In the genomic region with DNA sequence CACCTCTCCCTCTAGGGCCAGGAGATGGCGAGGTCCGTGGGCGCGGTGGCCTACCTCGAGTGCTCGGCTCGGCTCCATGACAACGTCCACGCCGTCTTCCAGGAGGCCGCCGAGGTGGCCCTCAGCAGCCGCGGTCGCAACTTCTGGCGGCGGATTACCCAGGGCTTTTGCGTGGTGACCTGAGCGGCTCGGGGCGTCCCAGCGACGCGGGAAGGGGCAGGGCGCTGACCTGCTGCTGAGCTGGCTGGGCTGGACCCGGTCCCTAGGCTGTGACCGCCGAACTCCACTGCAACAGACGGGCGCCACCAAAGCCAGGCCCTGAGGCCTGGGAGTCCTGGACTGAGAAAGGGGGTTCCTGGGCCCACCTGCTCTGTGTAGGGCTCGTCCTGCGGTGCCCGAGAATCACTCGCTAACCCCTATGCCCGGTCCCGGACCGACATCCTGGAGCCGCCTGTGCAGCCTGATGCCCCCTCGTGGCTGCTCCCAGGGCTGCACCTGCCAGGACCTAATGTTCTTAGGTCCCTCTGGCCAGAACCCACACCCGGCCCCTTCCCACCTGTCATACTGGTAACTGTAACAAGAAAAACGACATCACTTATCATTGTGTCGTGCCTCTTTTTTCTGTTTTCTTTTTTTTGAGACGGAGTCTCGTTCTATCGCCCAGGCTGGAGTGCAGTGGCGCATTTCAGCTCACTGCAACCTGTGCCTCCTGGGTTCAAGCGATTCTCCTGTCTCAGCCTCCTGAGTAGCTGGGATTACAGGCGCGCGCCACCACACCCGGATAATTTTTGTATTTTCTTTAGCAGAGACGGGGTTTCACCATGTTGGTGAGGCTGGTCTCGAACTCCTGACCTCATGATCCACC, we compare ENCODE assay signal across 8 cellular contexts. TPM values are rescaled to one million over a fixed set of nuclear protein-coding genes. Genes with fewer than 3 reads are reported as not detected.
DNase-seq lines count a peak whose midpoint lies in the region; ATAC-seq and TF ChIP-seq lines count a peak whose summit lies in the region.

No MANE protein-coding gene starts in this region.

- peak; percentile 58 for ATAC-seq in HG03280 (IDR thresholded peaks at IDR 0.05; ENCODE audit: unreplicated experiment)
- ATAC-seq in T-helper 17 cell: peak; percentile 92
- no peak for ATAC-seq in HG03159 (IDR thresholded peaks at IDR 0.05; ENCODE audit: unreplicated experiment)

- H4K20me1 ChIP-seq in BLaER1 (no peaks in the 10 kb centered on the region), hepatocyte (ENCODE audit: insufficient read depth, poor library complexity, severe bottlenecking) (no peaks in the 10 kb centered on the region)

- H3K4me3 ChIP-seq in BLaER1: no peak overlapping the region
- H3K4me3 ChIP-seq in hepatocyte: no peak overlapping the region
- peak overlapping the region; percentile 42 for H3K4me3 ChIP-seq in skeletal muscle satellite cell (ENCODE audit: low read length)

- no peaks in the 10 kb centered on the region for H3K36me3 Mint-ChIP-seq in T-helper 17 cell (ENCODE audit: low read depth)

- H3K4me2 ChIP-seq in BLaER1: 0 out of 2 replicates have a peak overlapping the region, but pooled peaks have one; percentile 19
- H3K4me2 ChIP-seq in hepatocyte: peak overlapping the region; percentile 68
- H3K4me2 ChIP-seq in skeletal muscle satellite cell (ENCODE audit: low read length): peak overlapping the region; percentile 82

- no peak overlapping the region for H3K27ac Mint-ChIP-seq in T-helper 17 cell

- H3K27ac ChIP-seq in BLaER1 (no peak overlapping the region), hepatocyte (no peak overlapping the region)

- no peaks in the 10 kb centered on the region for H3K79me2 ChIP-seq in hepatocyte

- H3K36me3 ChIP-seq in BLaER1 (no peaks in the 10 kb centered on the region), hepatocyte (replicated peaks; ENCODE audit: insufficient read depth, low read depth) (no peaks in the 10 kb centered on the region), skeletal muscle satellite cell (ENCODE audit: insufficient read depth, low read length) (no peaks in the 10 kb centered on the region)

- H2AFZ ChIP-seq in hepatocyte: no peak overlapping the region

- H3K4me1 Mint-ChIP-seq in T-helper 17 cell: peaks cover 5% of the 10 kb centered on the region

- H3K9me2 ChIP-seq in hepatocyte (replicated peaks; ENCODE audit: insufficient read depth): no peaks in the 10 kb centered on the region

- H3K27me3 Mint-ChIP-seq in T-helper 17 cell: peaks cover 20% of the 10 kb centered on the region

- H3K9me3 ChIP-seq in BLaER1 (no peaks in the 10 kb centered on the region), T-helper 17 cell (ENCODE audit: control insufficient read depth, low read length, poor library complexity, severe bottlenecking) (no peaks in the 10 kb centered on the region), hepatocyte (ENCODE audit: low read depth) (no peaks in the 10 kb centered on the region), skeletal muscle satellite cell (replicated peaks; ENCODE audit: low read length) (no peaks in the 10 kb centered on the region)

- H3K27me3 ChIP-seq in BLaER1: no peaks in the 10 kb centered on the region
- no peaks in the 10 kb centered on the region for H3K27me3 ChIP-seq in hepatocyte
- H3K27me3 ChIP-seq in skeletal muscle satellite cell (ENCODE audit: control insufficient read depth, insufficient read depth, low read length): peaks cover 5% of the 10 kb centered on the region

- WGBS in hepatocyte (ENCODE audit: low lambda C conversion rate, missing lambda C conversion rate): 56% methylated on average over 52 of the region's 53 CpGs

- H3K9ac ChIP-seq in BLaER1: no peak overlapping the region
- no peak overlapping the region for H3K9ac ChIP-seq in skeletal muscle satellite cell (ENCODE audit: low read depth, low read length)

- peak overlapping the region; percentile 76 for H3K4me3 Mint-ChIP-seq in T-helper 17 cell

- peak; percentile 53 to 67 (median 55) for DNase-seq in T-helper 17 cell
- peak in 48 of 58 donors; percentile 4 to 67 (median 24) for DNase-seq in anterior cingulate cortex (lab: John Stamatoyannopoulos, UW)
- peak; percentile 86 for DNase-seq in hepatocyte (ENCODE audit: low spot score)
- DNase-seq in NCI-H2081 treated with DMSO at 0.1 percent for 48 hours (lab: John Stamatoyannopoulos, UW): no peak

- TF ChIP-seq CTCF in hepatocyte (IDR thresholded peaks at IDR 0.05; ENCODE audit: poor library complexity): peak; percentile 69

- H3K4me1 ChIP-seq in BLaER1 (peaks cover 8% of the 10 kb centered on the region; the same call in 1 of the 2 replicates), hepatocyte (ENCODE audit: insufficient read depth) (no peaks in the 10 kb centered on the region), skeletal muscle satellite cell (ENCODE audit: control insufficient read depth, insufficient read depth, low read length) (no peaks in the 10 kb centered on the region)

RNA-seq across cellular contexts. Expression of a gene that starts 15.0 kb away (rescaled TPM):
- total RNA-seq in T-helper 17 cell (not detected), hepatocyte (43.3 and 47.0 TPM in 2 replicates)
- polyA plus RNA-seq in hepatocyte: 55.5 and 77.6 TPM in 2 replicates
- total RNA-seq in skeletal muscle satellite cell (2012; rRNA removed): 0.44 and 2.0 TPM in 2 replicates

RNA-seq across cellular contexts. Expression of a gene that starts 47.4 kb away (rescaled TPM):
- total RNA-seq in T-helper 17 cell (100 to 1,000 TPM; 366 to 425 TPM), hepatocyte (41.3 and 51.2 TPM in 2 replicates)
- 18.7 and 19.7 TPM in 2 replicates for polyA plus RNA-seq in hepatocyte
- total RNA-seq in skeletal muscle satellite cell (2012; rRNA removed): 31.2 and 40.4 TPM in 2 replicates

RNA-seq across cellular contexts. Expression of a gene that starts 48.7 kb away (rescaled TPM):
- total RNA-seq in T-helper 17 cell (not detected), hepatocyte (0.08 and 0.27 TPM in 2 replicates)
- polyA plus RNA-seq in hepatocyte: 0.50 and 1.8 TPM in 2 replicates
- 0.22 TPM in 1 of 2 replicates, not detected in the other for total RNA-seq in skeletal muscle satellite cell (2012; rRNA removed)

Comparison
In these comparisons a context has a peak if more than half of its experiments do, and no peak if none do; other contexts are left out.
1. H3K4me2 ChIP-seq: peak in every context shown above with its lines; median percentile 82 in skeletal muscle satellite cell; 68 in hepatocyte; 19 in BLaER1.
2. RNA of a gene that starts 15.0 kb away (total RNA-seq): 43.3 to 47.0 TPM in hepatocyte; not detected in T-helper 17 cell; every median in the first group is over 10 times any median in the second.